Comparison of ENCODE assay signal across 8 cellular contexts in the genomic region with DNA sequence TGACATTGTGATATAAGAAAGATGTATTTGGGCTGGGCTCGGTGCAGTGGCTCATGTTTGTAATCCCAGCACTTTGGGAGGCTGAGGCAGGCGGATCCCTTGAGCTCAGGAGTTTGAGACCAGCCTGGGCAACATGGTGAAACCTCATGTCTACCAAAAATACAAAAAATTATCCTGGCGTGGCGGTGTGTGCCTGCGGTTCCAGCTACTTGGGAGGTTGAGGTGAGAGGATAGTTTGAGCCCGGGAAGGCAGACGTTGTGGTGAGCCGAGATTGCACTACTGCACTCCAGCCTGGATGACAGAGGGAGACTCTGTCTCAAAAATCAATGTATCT.
A peak's percentile ranks its signal among the peaks of the same experiment; 100 is the strongest.
DNase-seq lines count a peak whose midpoint lies in the region; ATAC-seq and TF ChIP-seq lines count a peak whose summit lies in the region.
"Not testable (repeated sequence)": the region's sequence is repeated elsewhere in the genome, so short reads cannot be mapped to it uniquely, and the experiment has no call there.

No MANE protein-coding gene starts in this region.

- H3K9ac ChIP-seq in BLaER1, result peak overlapping the region; percentile 67; the same call in 1 of the 2 replicates

- not testable (repeated sequence) for H3K27me3 Mint-ChIP-seq in HFFc6 (ENCODE audit: insufficient read depth); T-helper 1 cell treated with Interleukin-12 subunit alpha and Interleukin-12 subunit beta and Interleukin-4 antibody, amounts not matched to agents 30 μg/mL and 1 μg/mL, for 36 hours (ENCODE audit: low read depth); activated CD8-positive, alpha-beta memory T cell treated with anti-CD3 and anti-CD28 coated beads, Interleukin-2, amount 10 ng/mL, durations not matched to agents 7 days and 5 days; activated naive CD8-positive, alpha-beta T cell treated with anti-CD3 and anti-CD28 coated beads for 36 hours; naive thymus-derived CD8-positive, alpha-beta T cell; stimulated activated memory B cell treated with anti-CD40 and anti-IgM and Interleukin-4, amounts not matched to agents 10 μg/mL and 1 μg/mL and 100 μg/mL, for 72 hours

- peak overlapping the region; percentile 59 for H3K27ac ChIP-seq in BLaER1
- H3K27ac ChIP-seq in esophagus muscularis mucosa (replicated peaks in 1 of 4), result peak overlapping the region in 1 of 4 donors; percentile 22

- H3K9me3 Mint-ChIP-seq in HFFc6; activated CD8-positive, alpha-beta memory T cell treated with anti-CD3 and anti-CD28 coated beads, Interleukin-2, amount 10 ng/mL, durations not matched to agents 7 days and 5 days (ENCODE audit: low read depth); activated naive CD8-positive, alpha-beta T cell treated with anti-CD3 and anti-CD28 coated beads for 36 hours; naive thymus-derived CD8-positive, alpha-beta T cell; stimulated activated memory B cell treated with anti-CD40 and anti-IgM and Interleukin-4, amounts not matched to agents 10 μg/mL and 1 μg/mL and 100 μg/mL, for 72 hours: not testable (repeated sequence)
- peaks cover 14% of the 10 kb centered on the region for H3K9me3 Mint-ChIP-seq in T-helper 1 cell treated with Interleukin-12 subunit alpha and Interleukin-12 subunit beta and Interleukin-4 antibody, amounts not matched to agents 30 μg/mL and 1 μg/mL, for 36 hours

- TF ChIP-seq CTCF in HFFc6 (IDR thresholded peaks at IDR 0.05); esophagus muscularis mucosa (IDR thresholded peaks at IDR 0.05): not testable (repeated sequence)

- not testable (repeated sequence) for H4K20me1 ChIP-seq in BLaER1

- CTCF ChIA-PET in activated CD8-positive, alpha-beta memory T cell treated with anti-CD3 and anti-CD28 coated beads, Interleukin-2, amount 10 ng/mL, durations not matched to agents 7 days and 5 days (lab: Charles Lee), result interaction anchor here (1.4 to 4.1 kb wide), 6 partner anchors 11 to 87 kb away, joined by 3 to 22 read pairs (median 4); no protein-coding TSS in a partner anchor

- POLR2A ChIA-PET in naive thymus-derived CD8-positive, alpha-beta T cell (lab: Charles Lee), result interaction anchor here (0.7 to 1.7 kb wide), 8 partner anchors 10 to 85 kb away, joined by 3 to 4 read pairs (median 3); no protein-coding TSS in a partner anchor

- peaks cover 39% of the 10 kb centered on the region for H3K36me3 Mint-ChIP-seq in HFFc6 (ENCODE audit: low read depth)
- not testable (repeated sequence) for H3K36me3 Mint-ChIP-seq in T-helper 1 cell treated with Interleukin-12 subunit alpha and Interleukin-12 subunit beta and Interleukin-4 antibody, amounts not matched to agents 30 μg/mL and 1 μg/mL, for 36 hours (ENCODE audit: low read depth); naive thymus-derived CD8-positive, alpha-beta T cell
- peaks cover 18% of the 10 kb centered on the region for H3K36me3 Mint-ChIP-seq in activated CD8-positive, alpha-beta memory T cell treated with anti-CD3 and anti-CD28 coated beads, Interleukin-2, amount 10 ng/mL, durations not matched to agents 7 days and 5 days
- peaks cover 12% of the 10 kb centered on the region for H3K36me3 Mint-ChIP-seq in activated naive CD8-positive, alpha-beta T cell treated with anti-CD3 and anti-CD28 coated beads for 36 hours
- peaks cover 19% of the 10 kb centered on the region for H3K36me3 Mint-ChIP-seq in stimulated activated memory B cell treated with anti-CD40 and anti-IgM and Interleukin-4, amounts not matched to agents 10 μg/mL and 1 μg/mL and 100 μg/mL, for 72 hours

- DNase-seq in HFFc6; activated CD8-positive, alpha-beta memory T cell treated with anti-CD3 and anti-CD28 coated beads, Interleukin-2, amount 10 ng/mL, durations not matched to agents 7 days and 5 days; activated naive CD8-positive, alpha-beta T cell treated with anti-CD3 and anti-CD28 coated beads for 36 hours; naive thymus-derived CD8-positive, alpha-beta T cell: not testable (repeated sequence)
- peak; percentile 68 for DNase-seq in esophagus muscularis mucosa (ENCODE audit: extremely low spot score)

- H3K9me3 ChIP-seq in BLaER1, result peaks cover 14% of the 10 kb centered on the region; the same call in 1 of the 2 replicates
- H3K9me3 ChIP-seq in esophagus muscularis mucosa, result not testable (repeated sequence)

- H3K4me1 ChIP-seq in BLaER1, result peaks cover 78% of the 10 kb centered on the region
- H3K4me1 ChIP-seq in esophagus muscularis mucosa, result peaks cover 7 to 26% (median 16%) of the 10 kb centered on the region in 4 donors

- peaks cover 45% of the 10 kb centered on the region for H3K4me1 Mint-ChIP-seq in HFFc6 (ENCODE audit: low read depth)
- peaks cover 33% of the 10 kb centered on the region for H3K4me1 Mint-ChIP-seq in T-helper 1 cell treated with Interleukin-12 subunit alpha and Interleukin-12 subunit beta and Interleukin-4 antibody, amounts not matched to agents 30 μg/mL and 1 μg/mL, for 36 hours (ENCODE audit: low read depth)
- peaks cover 41% of the 10 kb centered on the region for H3K4me1 Mint-ChIP-seq in activated CD8-positive, alpha-beta memory T cell treated with anti-CD3 and anti-CD28 coated beads, Interleukin-2, amount 10 ng/mL, durations not matched to agents 7 days and 5 days
- peaks cover 35% of the 10 kb centered on the region for H3K4me1 Mint-ChIP-seq in activated naive CD8-positive, alpha-beta T cell treated with anti-CD3 and anti-CD28 coated beads for 36 hours
- H3K4me1 Mint-ChIP-seq in naive thymus-derived CD8-positive, alpha-beta T cell, result peaks cover 37 to 63% (median 54%) of the 10 kb centered on the region in 4 donors
- H3K4me1 Mint-ChIP-seq in stimulated activated memory B cell treated with anti-CD40 and anti-IgM and Interleukin-4, amounts not matched to agents 10 μg/mL and 1 μg/mL and 100 μg/mL, for 72 hours, result peaks cover 41% of the 10 kb centered on the region

- not testable (repeated sequence) for H3K36me3 ChIP-seq in BLaER1, esophagus muscularis mucosa

- ATAC-seq in activated CD8-positive, alpha-beta memory T cell treated with anti-CD3 and anti-CD28 coated beads, Interleukin-2, amount 10 ng/mL, durations not matched to agents 7 days and 5 days, result peak; percentile 14
- peak in 1 of 2 donors; percentile 3 for ATAC-seq in naive thymus-derived CD8-positive, alpha-beta T cell
- not testable (repeated sequence) for ATAC-seq in stimulated activated memory B cell treated with anti-CD40 and anti-IgM and Interleukin-4, amounts not matched to agents 10 μg/mL and 1 μg/mL and 100 μg/mL, for 72 hours

- WGBS in esophagus muscularis mucosa, result 76% methylated on average over 8 of the region's 8 CpGs

- H3K4me3 Mint-ChIP-seq in HFFc6, result not testable (repeated sequence)
- H3K4me3 Mint-ChIP-seq in T-helper 1 cell treated with Interleukin-12 subunit alpha and Interleukin-12 subunit beta and Interleukin-4 antibody, amounts not matched to agents 30 μg/mL and 1 μg/mL, for 36 hours, result peak overlapping the region; percentile 64
- H3K4me3 Mint-ChIP-seq in activated CD8-positive, alpha-beta memory T cell treated with anti-CD3 and anti-CD28 coated beads, Interleukin-2, amount 10 ng/mL, durations not matched to agents 7 days and 5 days, result peak overlapping the region; percentile 66
- peak overlapping the region; percentile 18 for H3K4me3 Mint-ChIP-seq in activated naive CD8-positive, alpha-beta T cell treated with anti-CD3 and anti-CD28 coated beads for 36 hours
- H3K4me3 Mint-ChIP-seq in naive thymus-derived CD8-positive, alpha-beta T cell, result peak overlapping the region; percentile 49 to 80 (median 68)
- peak overlapping the region; percentile 43 for H3K4me3 Mint-ChIP-seq in stimulated activated memory B cell treated with anti-CD40 and anti-IgM and Interleukin-4, amounts not matched to agents 10 μg/mL and 1 μg/mL and 100 μg/mL, for 72 hours

- not testable (repeated sequence) for TF ChIP-seq POLR2A in esophagus muscularis mucosa (IDR thresholded peaks at IDR 0.05; ENCODE audit: low read depth)

- not testable (repeated sequence) for H3K27me3 ChIP-seq in BLaER1, esophagus muscularis mucosa

- intact Hi-C loops in esophagus muscularis mucosa (cut with DNase I), result not testable (repeated sequence)

- H3K27ac Mint-ChIP-seq in HFFc6, result peak overlapping the region; percentile 13; the same call in 1 of the 2 replicates
- peak overlapping the region; percentile 90 for H3K27ac Mint-ChIP-seq in T-helper 1 cell treated with Interleukin-12 subunit alpha and Interleukin-12 subunit beta and Interleukin-4 antibody, amounts not matched to agents 30 μg/mL and 1 μg/mL, for 36 hours
- peak overlapping the region; percentile 95 for H3K27ac Mint-ChIP-seq in activated CD8-positive, alpha-beta memory T cell treated with anti-CD3 and anti-CD28 coated beads, Interleukin-2, amount 10 ng/mL, durations not matched to agents 7 days and 5 days
- peak overlapping the region; percentile 88 for H3K27ac Mint-ChIP-seq in activated naive CD8-positive, alpha-beta T cell treated with anti-CD3 and anti-CD28 coated beads for 36 hours
- H3K27ac Mint-ChIP-seq in naive thymus-derived CD8-positive, alpha-beta T cell, result peak overlapping the region; percentile 54 to 93 (median 88)
- H3K27ac Mint-ChIP-seq in stimulated activated memory B cell treated with anti-CD40 and anti-IgM and Interleukin-4, amounts not matched to agents 10 μg/mL and 1 μg/mL and 100 μg/mL, for 72 hours, result peak overlapping the region; percentile 14

- H3K4me2 ChIP-seq in BLaER1, result peak overlapping the region; percentile 85

- TF ChIP-seq EP300 in esophagus muscularis mucosa (IDR thresholded peaks at IDR 0.05), result not testable (repeated sequence)

- H3K4me3 ChIP-seq in BLaER1, result 0 out of 2 replicates have a peak overlapping the region, but pooled peaks have one; percentile 10
- H3K4me3 ChIP-seq in esophagus muscularis mucosa, result not testable (repeated sequence)

Comparison
In these comparisons a context has a peak if more than half of its experiments do, and no peak if none do; other contexts are left out.
1. H3K27ac Mint-ChIP-seq: peak in every context shown above with its lines; median percentile 95 in activated CD8-positive, alpha-beta memory T cell treated with anti-CD3 and anti-CD28 coated beads, Interleukin-2, amount 10 ng/mL, durations not matched to agents 7 days and 5 days; 90 in T-helper 1 cell treated with Interleukin-12 subunit alpha and Interleukin-12 subunit beta and Interleukin-4 antibody, amounts not matched to agents 30 μg/mL and 1 μg/mL, for 36 hours; 88 in naive thymus-derived CD8-positive, alpha-beta T cell; 88 in activated naive CD8-positive, alpha-beta T cell treated with anti-CD3 and anti-CD28 coated beads for 36 hours; 14 in stimulated activated memory B cell treated with anti-CD40 and anti-IgM and Interleukin-4, amounts not matched to agents 10 μg/mL and 1 μg/mL and 100 μg/mL, for 72 hours; 13 in HFFc6.